ENCODE assay signal across 1 cellular context in genomic region chr3:42581709-42582473, GRCh38.
TF ChIP-seq lines count a peak whose summit lies in the region.

Gene SEC22C (minus strand): TSS chr3:42581967. CDS start chr3:42569046, 12,921 bp downstream.

TF ChIP-seq in K562, 482 proteins besides CTCF, POLR2A, EP300 and RAD21 (continued from another document):
- TF ChIP-seq, protein P1, sequence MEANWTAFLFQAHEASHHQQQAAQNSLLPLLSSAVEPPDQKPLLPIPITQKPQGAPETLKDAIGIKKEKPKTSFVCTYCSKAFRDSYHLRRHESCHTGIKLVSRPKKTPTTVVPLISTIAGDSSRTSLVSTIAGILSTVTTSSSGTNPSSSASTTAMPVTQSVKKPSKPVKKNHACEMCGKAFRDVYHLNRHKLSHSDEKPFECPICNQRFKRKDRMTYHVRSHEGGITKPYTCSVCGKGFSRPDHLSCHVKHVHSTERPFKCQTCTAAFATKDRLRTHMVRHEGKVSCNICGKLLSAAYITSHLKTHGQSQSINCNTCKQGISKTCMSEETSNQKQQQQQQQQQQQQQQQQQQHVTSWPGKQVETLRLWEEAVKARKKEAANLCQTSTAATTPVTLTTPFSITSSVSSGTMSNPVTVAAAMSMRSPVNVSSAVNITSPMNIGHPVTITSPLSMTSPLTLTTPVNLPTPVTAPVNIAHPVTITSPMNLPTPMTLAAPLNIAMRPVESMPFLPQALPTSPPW (CRISPR knock-in tag; IDR thresholded peaks at IDR 0.05) = peak; percentile 97
- TF ChIP-seq, protein P2, sequence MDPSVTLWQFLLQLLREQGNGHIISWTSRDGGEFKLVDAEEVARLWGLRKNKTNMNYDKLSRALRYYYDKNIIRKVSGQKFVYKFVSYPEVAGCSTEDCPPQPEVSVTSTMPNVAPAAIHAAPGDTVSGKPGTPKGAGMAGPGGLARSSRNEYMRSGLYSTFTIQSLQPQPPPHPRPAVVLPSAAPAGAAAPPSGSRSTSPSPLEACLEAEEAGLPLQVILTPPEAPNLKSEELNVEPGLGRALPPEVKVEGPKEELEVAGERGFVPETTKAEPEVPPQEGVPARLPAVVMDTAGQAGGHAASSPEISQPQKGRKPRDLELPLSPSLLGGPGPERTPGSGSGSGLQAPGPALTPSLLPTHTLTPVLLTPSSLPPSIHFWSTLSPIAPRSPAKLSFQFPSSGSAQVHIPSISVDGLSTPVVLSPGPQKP (CRISPR knock-in tag; IDR thresholded peaks at IDR 0.05) = no peak
- 0 out of 2 replicates have a peak, but pooled peaks have one; percentile 18 for TF ChIP-seq NFE2 (IDR thresholded peaks at IDR 0.05; ENCODE audit: low read depth)
- TF ChIP-seq, protein P3, sequence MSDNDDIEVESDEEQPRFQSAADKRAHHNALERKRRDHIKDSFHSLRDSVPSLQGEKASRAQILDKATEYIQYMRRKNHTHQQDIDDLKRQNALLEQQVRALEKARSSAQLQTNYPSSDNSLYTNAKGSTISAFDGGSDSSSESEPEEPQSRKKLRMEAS (CRISPR knock-in tag; IDR thresholded peaks at IDR 0.05) = peak; percentile 89
- no peak for TF ChIP-seq ZNF668 (CRISPR knock-in tag; IDR thresholded peaks at IDR 0.05)
- no peak for TF ChIP-seq ZNF354B (CRISPR knock-in tag; IDR thresholded peaks at IDR 0.05)
- 0 out of 2 replicates have a peak, but pooled peaks have one; percentile 21 for TF ChIP-seq TARDBP (IDR thresholded peaks at IDR 0.05)
- TF ChIP-seq, protein P4, sequence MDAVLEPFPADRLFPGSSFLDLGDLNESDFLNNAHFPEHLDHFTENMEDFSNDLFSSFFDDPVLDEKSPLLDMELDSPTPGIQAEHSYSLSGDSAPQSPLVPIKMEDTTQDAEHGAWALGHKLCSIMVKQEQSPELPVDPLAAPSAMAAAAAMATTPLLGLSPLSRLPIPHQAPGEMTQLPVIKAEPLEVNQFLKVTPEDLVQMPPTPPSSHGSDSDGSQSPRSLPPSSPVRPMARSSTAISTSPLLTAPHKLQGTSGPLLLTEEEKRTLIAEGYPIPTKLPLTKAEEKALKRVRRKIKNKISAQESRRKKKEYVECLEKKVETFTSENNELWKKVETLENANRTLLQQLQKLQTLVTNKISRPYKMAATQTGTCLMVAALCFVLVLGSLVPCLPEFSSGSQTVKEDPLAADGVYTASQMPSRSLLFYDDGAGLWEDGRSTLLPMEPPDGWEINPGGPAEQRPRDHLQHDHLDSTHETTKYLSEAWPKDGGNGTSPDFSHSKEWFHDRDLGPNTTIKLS (IDR thresholded peaks at IDR 0.05; ENCODE audit: borderline replicate concordance, low read depth) = no peak; the same call in 1 of the 2 replicates
- TF ChIP-seq LARP7 (IDR thresholded peaks at IDR 0.05) = no peak; the same call in 1 of the 2 replicates
- peak; percentile 78 for TF ChIP-seq FOSL1 (tag; conservative IDR thresholded peaks at IDR 0.05)
- no peak for TF ChIP-seq ZNF785 (CRISPR knock-in tag; IDR thresholded peaks at IDR 0.05)
- TF ChIP-seq MEIS2 (IDR thresholded peaks at IDR 0.05; ENCODE audit: partially characterized antibody) = peak; percentile 87
- TF ChIP-seq ZNF512 (tag; IDR thresholded peaks at IDR 0.05) = no peak
- no peak for TF ChIP-seq MXD1 (CRISPR knock-in tag; IDR thresholded peaks at IDR 0.05; ENCODE audit: borderline replicate concordance, poor library complexity, severe bottlenecking)
TF ChIP-seq in K562: peak in this region for 200.
